28 cellular contexts compared by ENCODE assay signal in genomic region chr11:57585301-57585700, GRCh38. TPM values are rescaled to one million over a fixed set of nuclear protein-coding genes. Genes with fewer than 3 reads are reported as not detected.
DNase-seq lines count a peak whose midpoint lies in the region; ATAC-seq and TF ChIP-seq lines count a peak whose summit lies in the region.
"Had no signal": no experiment of that assay in that cellular context is flagged by ENCODE, and none has a peak within 500 bp of the region (broad histone marks: within the 10 kb centered on the region; RNA-seq: fewer than 3 reads in every experiment).

No MANE protein-coding gene starts in this region.

- no peaks in the 10 kb centered on the region for H3K9me2 ChIP-seq in SU-DHL-6 (replicated peaks; ENCODE audit: insufficient read depth, low read length)

- TF ChIP-seq POLR2A in spleen (IDR thresholded peaks at IDR 0.05): no peak

- H3K36me3 ChIP-seq in SU-DHL-6 (ENCODE audit: low read length) (no peaks in the 10 kb centered on the region), spleen (no peaks in the 10 kb centered on the region), right atrium auricular region (no peaks in the 10 kb centered on the region)
- H3K36me3 ChIP-seq: SJSA1 had no signal

- ATAC-seq in GM18502 (IDR thresholded peaks at IDR 0.05; ENCODE audit: poor library complexity, unreplicated experiment): peak; percentile 40
- ATAC-seq: naive thymus-derived CD8-positive, alpha-beta T cell had no signal

- in situ Hi-C loops in KBM-7 (cut with MboI; ENCODE audit: low pct_unique_long_range_greater_than_20kb, low sequenced_read_pairs): loop anchor here (25.0 kb wide), 1 partner anchor 98 kb away; no protein-coding TSS in a partner anchor

- peak; percentile 47 for DNase-seq in KBM-7
- DNase-seq in spleen: peak; percentile 9
- no peak for DNase-seq in nucleus accumbens (lab: John Stamatoyannopoulos, UW)
- DNase-seq in HCEC 1CT: no peak
- DNase-seq in right atrium auricular region (ENCODE audit: low spot score): no peak
- DNase-seq: activated CD4-positive, alpha-beta memory T cell treated with anti-CD3 and anti-CD28 coated beads, Interleukin-2, amount 10 ng/mL, durations not matched to agents 7 days and 5 days; activated CD4-positive, CD25-positive, alpha-beta regulatory T cell treated with anti-CD3 and anti-CD28 coated beads, Interleukin-2, amount 50 U/mL, for 72 hours; activated CD8-positive, alpha-beta memory T cell treated with anti-CD3 and anti-CD28 coated beads, Interleukin-2, amount 50 U/mL, for 48 hours; activated naive CD4-positive, alpha-beta T cell treated with anti-CD3 and anti-CD28 coated beads, Interleukin-2, amount 50 U/mL, for 16 hours; amniotic stem cell; CD4-positive, CD25-positive, alpha-beta regulatory T cell; effector CD4-positive, alpha-beta T cell; H9; naive thymus-derived CD8-positive, alpha-beta T cell; NCI-H2029 treated with DMSO at 0.1 percent for 48 hours; NCI-H2227 treated with DMSO at 0.1 percent for 48 hours; NCI-H526 treated with DMSO at 0.1 percent for 48 hours; small intestine; stimulated activated CD4-positive, alpha-beta T cell treated with anti-CD3 and anti-CD28 coated beads, Interleukin-2, amount 100 ng/mL, for 24 hours; substantia nigra had no signal

- H4K20me1 ChIP-seq in SU-DHL-6 (ENCODE audit: low read depth, low read length): no peaks in the 10 kb centered on the region

- no peaks in the 10 kb centered on the region for H3K79me2 ChIP-seq in SU-DHL-6 (ENCODE audit: insufficient read depth, low read length)

- H3K4me1 ChIP-seq in spleen: no peaks in the 10 kb centered on the region
- H3K4me1 ChIP-seq in right atrium auricular region: no peaks in the 10 kb centered on the region
- H3K4me1 ChIP-seq: SJSA1 had no signal

- H2AFZ ChIP-seq in SU-DHL-6 (ENCODE audit: low read depth, low read length, severe bottlenecking): no peak overlapping the region

- H3K9ac ChIP-seq in SU-DHL-6 (ENCODE audit: low read length): no peak overlapping the region

- H3K4me2 ChIP-seq in SU-DHL-6 (ENCODE audit: low read depth, low read length, poor library complexity, severe bottlenecking): no peak overlapping the region

- H3K27ac ChIP-seq in SU-DHL-6 (ENCODE audit: low read depth, low read length) (peak overlapping the region; percentile 44), spleen (no peak overlapping the region), right atrium auricular region (no peak overlapping the region)
- H3K27ac ChIP-seq: epithelial cell of prostate, SJSA1 had no signal

- H3F3A ChIP-seq in SU-DHL-6 (ENCODE audit: insufficient read depth): no peaks in the 10 kb centered on the region

- no peak for TF ChIP-seq CTCF in SU-DHL-6 (IDR thresholded peaks at IDR 0.05; ENCODE audit: insufficient read depth, low read length, poor library complexity, severe bottlenecking)
- TF ChIP-seq CTCF in spleen (IDR thresholded peaks at IDR 0.05 in 8 of 11, conservative IDR thresholded peaks at IDR 0.05 in 3 of 11): no peak
- no peak for TF ChIP-seq CTCF in right atrium auricular region (IDR thresholded peaks at IDR 0.05)

- intact Hi-C loops in spleen (cut with DNase I; ENCODE audit: low total_unique reads): no loop called here

- H3K9me3 ChIP-seq in SU-DHL-6 (ENCODE audit: insufficient read depth, low read length) (no peaks in the 10 kb centered on the region), spleen (no peaks in the 10 kb centered on the region), right atrium auricular region (no peaks in the 10 kb centered on the region)
- H3K9me3 ChIP-seq: SJSA1 had no signal

- H3K27me3 ChIP-seq in SU-DHL-6 (ENCODE audit: low read length) (no peaks in the 10 kb centered on the region), spleen (replicated peaks in 1 of 7) (no peaks in the 10 kb centered on the region), right atrium auricular region (no peaks in the 10 kb centered on the region)

- H3K4me3 ChIP-seq in SU-DHL-6 (ENCODE audit: insufficient read depth, low read length, poor library complexity, severe bottlenecking): no peak overlapping the region
- no peak overlapping the region for H3K4me3 ChIP-seq in spleen
- no peak overlapping the region for H3K4me3 ChIP-seq in right atrium auricular region
- H3K4me3 ChIP-seq: SJSA1 had no signal

RNA-seq across cellular contexts. Expression of gene SERPING1, which starts 12.2 kb away (rescaled TPM):
- total RNA-seq in spleen (100 to 1,000 TPM; 121 to 364 (median 255) TPM), right atrium auricular region (100 to 1,000 TPM; 210 to 851 TPM)
- 100 to 1,000 TPM; 104 to 187 (median 161) TPM for polyA plus RNA-seq in spleen
- total RNA-seq: naive thymus-derived CD8-positive, alpha-beta T cell; SJSA1 had no signal
- polyA plus RNA-seq: CD4-positive, CD25-positive, alpha-beta regulatory T cell; naive thymus-derived CD8-positive, alpha-beta T cell had no signal

RNA-seq across cellular contexts. Expression of gene UBE2L6, which starts 17.8 kb away (rescaled TPM):
- total RNA-seq in spleen (100 to 1,000 TPM in 5 of 7 donors, 10 to 100 TPM in 2; 74.2 to 137 (median 112) TPM), right atrium auricular region (10 to 100 TPM in 1 of 2 donors, 1 to 10 TPM in 1; 8.1 to 22.5 TPM)
- 100 to 1,000 TPM in 1 of 3 donors, 10 to 100 TPM in 2; 46.8 to 135 (median 79.5) TPM for polyA plus RNA-seq in spleen

RNA-seq across cellular contexts. Expression of gene SMTNL1, which starts 47.9 kb away (rescaled TPM):
- total RNA-seq in spleen (not detected), right atrium auricular region (not detected)
- not detected for polyA plus RNA-seq in spleen
- total RNA-seq: activated CD4-positive, alpha-beta memory T cell treated with anti-CD3 and anti-CD28 coated beads, Interleukin-2, amount 10 ng/mL, durations not matched to agents 7 days and 5 days; CD4-positive, CD25-positive, alpha-beta regulatory T cell; H9; LHCN-M2; liver; naive thymus-derived CD8-positive, alpha-beta T cell; osteocyte; SJSA1 had no signal
- polyA plus RNA-seq: keratinocyte, liver, small intestine had no signal

RNA-seq across cellular contexts. Expression of gene TIMM10, which starts 54.7 kb away (rescaled TPM):
- 10 to 100 TPM; 28.1 to 58.7 (median 39.0) TPM for total RNA-seq in spleen
- 10 to 100 TPM; 38.7 to 57.4 (median 56.1) TPM for polyA plus RNA-seq in spleen
- total RNA-seq in right atrium auricular region: 10 to 100 TPM; 27.3 to 63.4 TPM

Comparison
In these comparisons a context has a peak if more than half of its experiments do, and no peak if none do; other contexts are left out.
1. DNase-seq: peak in KBM-7 (single experiment) and spleen (single experiment); none in nucleus accumbens (0 of 56), HCEC 1CT (single experiment) and right atrium auricular region (single experiment).